ENCODE assay signal across 27 cellular contexts in the genomic region with DNA sequence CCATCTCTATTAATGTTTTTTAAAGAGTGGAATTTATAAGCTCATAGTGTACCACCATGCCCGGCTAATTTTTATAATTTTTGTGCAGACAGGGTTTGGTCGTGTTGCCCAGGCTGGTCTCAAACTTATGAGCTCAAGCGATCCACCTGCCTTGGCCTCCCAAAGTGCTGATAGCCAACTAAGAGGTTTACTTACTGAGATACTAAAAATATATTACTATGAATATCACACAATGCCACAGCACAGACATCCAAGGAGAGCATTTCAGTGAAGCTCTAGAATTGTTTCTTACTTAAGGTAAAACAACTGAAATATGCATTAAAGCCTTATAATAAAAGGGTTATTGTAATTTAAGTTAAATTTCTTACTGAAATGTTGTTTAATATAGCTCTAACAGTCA.
"Had no signal": no experiment of that assay in that cellular context is flagged by ENCODE, and none has a peak within 500 bp of the region (broad histone marks: within the 10 kb centered on the region; RNA-seq: fewer than 3 reads in every experiment).

No MANE protein-coding gene starts in this region.

- H3K27me3 ChIP-seq: breast epithelium, esophagus muscularis mucosa, hepatocyte, neural progenitor cell, right lobe of liver had no signal

- H3K27ac Mint-ChIP-seq: activated naive CD4-positive, alpha-beta T cell treated with anti-CD3 and anti-CD28 coated beads, Interleukin-2, amount 10 ng/mL, durations not matched to agents 7 days and 5 days; activated naive CD8-positive, alpha-beta T cell treated with anti-CD3 and anti-CD28 coated beads, Interleukin-2, amount 10 ng/mL, durations not matched to agents 7 days and 5 days; activated T-helper 1 cell treated with anti-CD3 and anti-CD28 coated beads, Interleukin-12 subunit alpha, Interleukin-12 subunit beta, Interleukin-2, Interleukin-4 antibody, amounts not matched to agents 30 ng/mL and 10 ng/mL and 1 ng/mL, durations not matched to agents 14 hours and 24 hours and 36 hours; natural killer cell; neural progenitor cell; stimulated activated memory B cell treated with anti-CD40 and anti-IgM and Interleukin-4, amounts not matched to agents 10 μg/mL and 1 μg/mL and 100 μg/mL, for 72 hours; stimulated activated naive CD8-positive, alpha-beta T cell treated with anti-CD3 and anti-CD28 coated beads, Interleukin-15, amount 100 ng/mL, for 72 hours; type B pancreatic cell had no signal

- H3K36me3 ChIP-seq: breast epithelium, esophagus muscularis mucosa, neural progenitor cell had no signal

- H3K4me1 ChIP-seq: breast epithelium, neural progenitor cell, right lobe of liver had no signal

- H3K27me3 Mint-ChIP-seq: activated naive CD4-positive, alpha-beta T cell treated with anti-CD3 and anti-CD28 coated beads, Interleukin-2, amount 10 ng/mL, durations not matched to agents 7 days and 5 days; stimulated activated memory B cell treated with anti-CD40 and anti-IgM and Interleukin-4, amounts not matched to agents 10 μg/mL and 1 μg/mL and 100 μg/mL, for 72 hours; stimulated activated naive CD8-positive, alpha-beta T cell treated with anti-CD3 and anti-CD28 coated beads, Interleukin-15, amount 100 ng/mL, for 72 hours; type B pancreatic cell had no signal

- DNase-seq: activated CD4-positive, alpha-beta T cell treated with anti-CD3 and anti-CD28 coated beads for 4 hours; activated CD4-positive, alpha-beta T cell treated with anti-CD3 and anti-CD28 coated beads, Interleukin-2, amount 50 U/mL, for 4 hours; activated gamma-delta T cell; activated naive CD4-positive, alpha-beta T cell treated with anti-CD3 and anti-CD28 coated beads, Interleukin-2, amount 10 ng/mL, durations not matched to agents 7 days and 5 days; activated naive CD8-positive, alpha-beta T cell treated with anti-CD3 and anti-CD28 coated beads, Interleukin-2, amount 10 ng/mL, durations not matched to agents 7 days and 5 days; activated T-cell treated with anti-CD3 and anti-CD28 coated beads for 4 hours; amniotic stem cell; dermis blood vessel endothelial cell; effector CD4-positive, alpha-beta T cell; foreskin melanocyte; islet precursor cell; midbrain; natural killer cell; occipital lobe; right lobe of liver; small intestine; stimulated activated CD4-positive, alpha-beta T cell treated with anti-CD3 and anti-CD28 coated beads, Interleukin-4, amount 100 ng/mL, for 24 hours; stimulated activated naive CD8-positive, alpha-beta T cell treated with anti-CD3 and anti-CD28 coated beads, Interleukin-15, amount 100 ng/mL, for 72 hours; substantia nigra had no signal

- H3K9me3 Mint-ChIP-seq: activated naive CD4-positive, alpha-beta T cell treated with anti-CD3 and anti-CD28 coated beads, Interleukin-2, amount 10 ng/mL, durations not matched to agents 7 days and 5 days; activated naive CD8-positive, alpha-beta T cell treated with anti-CD3 and anti-CD28 coated beads, Interleukin-2, amount 10 ng/mL, durations not matched to agents 7 days and 5 days; activated T-helper 1 cell treated with anti-CD3 and anti-CD28 coated beads, Interleukin-12 subunit alpha, Interleukin-12 subunit beta, Interleukin-2, Interleukin-4 antibody, amounts not matched to agents 30 ng/mL and 10 ng/mL and 1 ng/mL, durations not matched to agents 14 hours and 24 hours and 36 hours; natural killer cell; neural progenitor cell; stimulated activated memory B cell treated with anti-CD40 and anti-IgM and Interleukin-4, amounts not matched to agents 10 μg/mL and 1 μg/mL and 100 μg/mL, for 72 hours; stimulated activated naive CD8-positive, alpha-beta T cell treated with anti-CD3 and anti-CD28 coated beads, Interleukin-15, amount 100 ng/mL, for 72 hours; type B pancreatic cell had no signal

- H3K36me3 Mint-ChIP-seq: activated naive CD4-positive, alpha-beta T cell treated with anti-CD3 and anti-CD28 coated beads, Interleukin-2, amount 10 ng/mL, durations not matched to agents 7 days and 5 days; activated naive CD8-positive, alpha-beta T cell treated with anti-CD3 and anti-CD28 coated beads, Interleukin-2, amount 10 ng/mL, durations not matched to agents 7 days and 5 days; natural killer cell; neural progenitor cell; type B pancreatic cell had no signal

- H3K4me3 ChIP-seq: breast epithelium, esophagus muscularis mucosa, hepatocyte, neural progenitor cell, right lobe of liver had no signal

- H3K4me1 Mint-ChIP-seq: activated naive CD4-positive, alpha-beta T cell treated with anti-CD3 and anti-CD28 coated beads, Interleukin-2, amount 10 ng/mL, durations not matched to agents 7 days and 5 days; activated naive CD8-positive, alpha-beta T cell treated with anti-CD3 and anti-CD28 coated beads, Interleukin-2, amount 10 ng/mL, durations not matched to agents 7 days and 5 days; natural killer cell; neural progenitor cell; stimulated activated memory B cell treated with anti-CD40 and anti-IgM and Interleukin-4, amounts not matched to agents 10 μg/mL and 1 μg/mL and 100 μg/mL, for 72 hours; stimulated activated naive CD8-positive, alpha-beta T cell treated with anti-CD3 and anti-CD28 coated beads, Interleukin-15, amount 100 ng/mL, for 72 hours had no signal

- ATAC-seq: natural killer cell; stimulated activated memory B cell treated with anti-CD40 and anti-IgM and Interleukin-4, amounts not matched to agents 10 μg/mL and 1 μg/mL and 100 μg/mL, for 72 hours; stimulated activated naive CD8-positive, alpha-beta T cell treated with anti-CD3 and anti-CD28 coated beads, Interleukin-15, amount 100 ng/mL, for 72 hours had no signal

- H3K4me3 Mint-ChIP-seq: activated naive CD4-positive, alpha-beta T cell treated with anti-CD3 and anti-CD28 coated beads, Interleukin-2, amount 10 ng/mL, durations not matched to agents 7 days and 5 days; activated naive CD8-positive, alpha-beta T cell treated with anti-CD3 and anti-CD28 coated beads, Interleukin-2, amount 10 ng/mL, durations not matched to agents 7 days and 5 days; activated T-helper 1 cell treated with anti-CD3 and anti-CD28 coated beads, Interleukin-12 subunit alpha, Interleukin-12 subunit beta, Interleukin-2, Interleukin-4 antibody, amounts not matched to agents 30 ng/mL and 10 ng/mL and 1 ng/mL, durations not matched to agents 14 hours and 24 hours and 36 hours; natural killer cell; neural progenitor cell; stimulated activated memory B cell treated with anti-CD40 and anti-IgM and Interleukin-4, amounts not matched to agents 10 μg/mL and 1 μg/mL and 100 μg/mL, for 72 hours; stimulated activated naive CD8-positive, alpha-beta T cell treated with anti-CD3 and anti-CD28 coated beads, Interleukin-15, amount 100 ng/mL, for 72 hours; type B pancreatic cell had no signal

- H3K4me2 ChIP-seq: hepatocyte, neural progenitor cell had no signal

- H3K27ac ChIP-seq: breast epithelium, esophagus muscularis mucosa, hepatocyte, neural progenitor cell, right lobe of liver, VCaP had no signal

- H3K9me3 ChIP-seq: breast epithelium, esophagus muscularis mucosa, right lobe of liver had no signal

- H3K79me2 ChIP-seq: hepatocyte had no signal

- H2AFZ ChIP-seq: hepatocyte, neural progenitor cell had no signal
